In genomic region chr1:94326329-94326728, GRCh38 we compare ENCODE assay signal across 1 cellular context.
TF ChIP-seq lines count a peak whose summit lies in the region.

No MANE protein-coding gene starts in this region.

TF ChIP-seq in IMR-90, 13 proteins besides CTCF, POLR2A, EP300 and RAD21 (continued from another document):
- TF ChIP-seq ELK1 (IDR thresholded peaks at IDR 0.05; ENCODE audit: borderline replicate concordance, low read depth, low read length), result no peak
- TF ChIP-seq MAFK (IDR thresholded peaks at IDR 0.05; ENCODE audit: low read depth, low read length), result no peak
- no peak for TF ChIP-seq CHD1 (IDR thresholded peaks at IDR 0.05; ENCODE audit: low read depth, low read length)
- TF ChIP-seq MAZ (IDR thresholded peaks at IDR 0.05; ENCODE audit: borderline replicate concordance, low read depth, low read length), result no peak
TF ChIP-seq in IMR-90: peak in this region for 0.
